In genomic region chr15:98651581-98652220, GRCh38 we compare ENCODE assay signal across 8 cellular contexts. TPM values are rescaled to one million over a fixed set of nuclear protein-coding genes. Genes with fewer than 3 reads are reported as not detected.
DNase-seq lines count a peak whose midpoint lies in the region; ATAC-seq and TF ChIP-seq lines count a peak whose summit lies in the region.

No MANE protein-coding gene starts in this region.

- peak overlapping the region; percentile 99 for H3K4me2 ChIP-seq in SK-N-SH

- H3F3A ChIP-seq in SK-N-SH (replicated peaks; ENCODE audit: insufficient read depth), result peaks cover 6% of the 10 kb centered on the region

- peak overlapping the region; percentile 94 for H3K4me3 Mint-ChIP-seq in activated naive CD8-positive, alpha-beta T cell
- H3K4me3 Mint-ChIP-seq in stimulated activated naive CD8-positive, alpha-beta T cell treated with anti-CD3 and anti-CD28 coated beads, Interleukin-15, amount 100 ng/mL, for 72 hours, result peak overlapping the region; percentile 93 to 96

- H3K9me3 ChIP-seq in SK-N-SH, result no peaks in the 10 kb centered on the region
- no peaks in the 10 kb centered on the region for H3K9me3 ChIP-seq in iPS-15b (ENCODE audit: control insufficient read depth, insufficient read depth, low read length)

- peaks cover 4 to 10% of the 10 kb centered on the region in 2 experiments; a peak in 2 of 4 replicates for H3K4me1 ChIP-seq in SK-N-SH (ENCODE audit: control insufficient read depth in 1 of 2, insufficient read depth in 2 of 2, low read depth in 1 of 2, low read length in 1 of 2)
- peaks cover 10% of the 10 kb centered on the region for H3K4me1 ChIP-seq in iPS-15b (ENCODE audit: control insufficient read depth, insufficient read depth, low read length)

- peaks cover 73% of the 10 kb centered on the region for H3K79me2 ChIP-seq in SK-N-SH (ENCODE audit: insufficient read depth)

- H3K27ac Mint-ChIP-seq in activated naive CD8-positive, alpha-beta T cell, result peak overlapping the region; percentile 94
- peak overlapping the region; percentile 17 to 80 for H3K27ac Mint-ChIP-seq in stimulated activated naive CD8-positive, alpha-beta T cell treated with anti-CD3 and anti-CD28 coated beads, Interleukin-15, amount 100 ng/mL, for 72 hours

- TF ChIP-seq RAD21 in SK-N-SH (IDR thresholded peaks at IDR 0.05; ENCODE audit: low read length), result no peak

- POLR2A ChIA-PET in SK-N-SH (lab: Yijun Ruan, JAX), result no interaction called here

- H3K9me3 Mint-ChIP-seq in activated naive CD8-positive, alpha-beta T cell (ENCODE audit: low read depth), result no peaks in the 10 kb centered on the region
- no peaks in the 10 kb centered on the region for H3K9me3 Mint-ChIP-seq in stimulated activated naive CD8-positive, alpha-beta T cell treated with anti-CD3 and anti-CD28 coated beads, Interleukin-15, amount 100 ng/mL, for 72 hours

- TF ChIP-seq EP300 in SK-N-SH (IDR thresholded peaks at IDR 0.05; ENCODE audit: borderline replicate concordance in 1 of 2, low read depth in 1 of 2, low read length in 1 of 2), result no peak

- DNase-seq in SK-N-SH, result no peak
- DNase-seq in stimulated activated naive CD8-positive, alpha-beta T cell treated with anti-CD3 and anti-CD28 coated beads, Interleukin-15, amount 100 ng/mL, for 72 hours, result no peak
- DNase-seq in SHP77 treated with DMSO at 0.1 percent for 48 hours (lab: John Stamatoyannopoulos, UW), result no peak
- DNase-seq in omental fat pad (ENCODE audit: low spot score), result no peak

- H3K36me3 ChIP-seq in SK-N-SH (replicated peaks in 1 of 2; ENCODE audit: control insufficient read depth in 1 of 2, insufficient read depth in 2 of 2, low read length in 1 of 2), result no peaks in the 10 kb centered on the region
- no peaks in the 10 kb centered on the region for H3K36me3 ChIP-seq in iPS-15b (ENCODE audit: control insufficient read depth, insufficient read depth, low read length)

- H3K4me3 ChIP-seq in SK-N-SH (ENCODE audit: low read depth in 2 of 2, low read length in 1 of 2), result peak overlapping the region; percentile 66 to 85
- peak overlapping the region; percentile 87 for H3K4me3 ChIP-seq in iPS-15b (ENCODE audit: low read depth, low read length)

- H3K9ac ChIP-seq in SK-N-SH, result peak overlapping the region; percentile 75; the same call in 1 of the 2 replicates
- peak overlapping the region; percentile 67 for H3K9ac ChIP-seq in iPS-15b (ENCODE audit: low read depth, low read length)

- H3K27me3 ChIP-seq in SK-N-SH (ENCODE audit: insufficient read depth) (no peaks in the 10 kb centered on the region), iPS-15b (ENCODE audit: control insufficient read depth, insufficient read depth, low read length) (no peaks in the 10 kb centered on the region)

- no peak for ATAC-seq in SK-N-SH treated with all-trans-retinoic acid at 6 μM for 48 hours
- no peak for ATAC-seq in stimulated activated naive CD8-positive, alpha-beta T cell treated with anti-CD3 and anti-CD28 coated beads, Interleukin-15, amount 100 ng/mL, for 72 hours
- ATAC-seq in HG03135 (IDR thresholded peaks at IDR 0.05; ENCODE audit: unreplicated experiment), result no peak
- no peak for ATAC-seq in omental fat pad (ENCODE audit: low FRiP score)

- CTCF ChIA-PET in SK-N-SH (lab: Yijun Ruan, JAX), result interaction anchor here (1.3 to 7.1 kb wide), 4 partner anchors 7 to 230 kb away, joined by 3 to 51 read pairs (median 4); no protein-coding TSS in a partner anchor

- no peaks in the 10 kb centered on the region for H3K27me3 Mint-ChIP-seq in activated naive CD8-positive, alpha-beta T cell
- no peaks in the 10 kb centered on the region for H3K27me3 Mint-ChIP-seq in stimulated activated naive CD8-positive, alpha-beta T cell treated with anti-CD3 and anti-CD28 coated beads, Interleukin-15, amount 100 ng/mL, for 72 hours

- H3K36me3 Mint-ChIP-seq in activated naive CD8-positive, alpha-beta T cell, result no peaks in the 10 kb centered on the region

- H3K4me1 Mint-ChIP-seq in activated naive CD8-positive, alpha-beta T cell (ENCODE audit: low read depth), result peaks cover 52% of the 10 kb centered on the region
- H3K4me1 Mint-ChIP-seq in stimulated activated naive CD8-positive, alpha-beta T cell treated with anti-CD3 and anti-CD28 coated beads, Interleukin-15, amount 100 ng/mL, for 72 hours, result peaks cover 52% of the 10 kb centered on the region

- peaks cover 44% of the 10 kb centered on the region for H4K20me1 ChIP-seq in SK-N-SH (ENCODE audit: insufficient read depth)

- H3K9me2 ChIP-seq in SK-N-SH, result no peaks in the 10 kb centered on the region

- 51% methylated on average over 14 of the region's 14 CpGs for WGBS in SK-N-SH (ENCODE audit: low lambda C conversion rate)

- TF ChIP-seq CTCF in SK-N-SH (IDR thresholded peaks at IDR 0.05), result no peak
- TF ChIP-seq CTCF in omental fat pad (IDR thresholded peaks at IDR 0.05), result no peak

- peak overlapping the region in 1 of 2 experiments; percentile 76; a peak in 1 of 4 replicates for H3K27ac ChIP-seq in SK-N-SH (ENCODE audit: low read depth in 2 of 2, low read length in 1 of 2)

- no peak overlapping the region; the same call in 1 of the 2 replicates for H2AFZ ChIP-seq in SK-N-SH (ENCODE audit: low read depth)

TF ChIP-seq in SK-N-SH, 30 proteins besides CTCF, POLR2A, EP300 and RAD21 (continues in another document):
- TF ChIP-seq ZBTB33 (IDR thresholded peaks at IDR 0.05; ENCODE audit: borderline replicate concordance, low read depth), result no peak

TF ChIP-seq in SK-N-SH treated with all-trans-retinoic acid at 6 μM for 48 hours, 23 proteins besides CTCF, POLR2A, EP300 and RAD21 (continues in another document):
- no peak for TF ChIP-seq ARNTL (CRISPR knock-in tag; IDR thresholded peaks at IDR 0.05; ENCODE audit: borderline replicate concordance, low read depth)
- TF ChIP-seq PATZ1 (CRISPR knock-in tag; IDR thresholded peaks at IDR 0.05; ENCODE audit: borderline replicate concordance), result no peak
- TF ChIP-seq ZNF565 (CRISPR knock-in tag; conservative IDR thresholded peaks at IDR 0.05; ENCODE audit: low read depth), result no peak
- TF ChIP-seq POU6F1 (CRISPR knock-in tag; IDR thresholded peaks at IDR 0.05; ENCODE audit: borderline replicate concordance, low read depth), result no peak
- no peak for TF ChIP-seq PPARA (CRISPR knock-in tag; IDR thresholded peaks at IDR 0.05; ENCODE audit: borderline replicate concordance)
- no peak for TF ChIP-seq OSR1 (CRISPR knock-in tag; IDR thresholded peaks at IDR 0.05)
- no peak for TF ChIP-seq ESRRG (CRISPR knock-in tag; IDR thresholded peaks at IDR 0.05)
- no peak for TF ChIP-seq SNAI2 (CRISPR knock-in tag; IDR thresholded peaks at IDR 0.05)
- no peak for TF ChIP-seq RARB (CRISPR knock-in tag; IDR thresholded peaks at IDR 0.05)
- TF ChIP-seq TSHZ2 (CRISPR knock-in tag; IDR thresholded peaks at IDR 0.05), result no peak
- TF ChIP-seq ZFP3 (CRISPR knock-in tag; IDR thresholded peaks at IDR 0.05), result no peak

RNA-seq across cellular contexts. Expression of gene IGF1R, which starts 3.4 kb away (rescaled TPM):
- 6.4 and 9.5 TPM in 2 replicates for polyA plus RNA-seq in SK-N-SH (2012; rRNA removed)
- polyA plus RNA-seq in SK-N-SH (2012; cell fraction: cytosol; rRNA removed), result 4.6 and 5.5 TPM in 2 replicates
- polyA plus RNA-seq in SK-N-SH (2012; cell fraction: nucleus; rRNA removed), result 17.9 and 19.8 TPM in 2 replicates
- total RNA-seq in omental fat pad, result 10 to 100 TPM; 39.3 to 97.4 (median 44.7) TPM
